Comparison of ENCODE assay signal across 14 cellular contexts in the genomic region with DNA sequence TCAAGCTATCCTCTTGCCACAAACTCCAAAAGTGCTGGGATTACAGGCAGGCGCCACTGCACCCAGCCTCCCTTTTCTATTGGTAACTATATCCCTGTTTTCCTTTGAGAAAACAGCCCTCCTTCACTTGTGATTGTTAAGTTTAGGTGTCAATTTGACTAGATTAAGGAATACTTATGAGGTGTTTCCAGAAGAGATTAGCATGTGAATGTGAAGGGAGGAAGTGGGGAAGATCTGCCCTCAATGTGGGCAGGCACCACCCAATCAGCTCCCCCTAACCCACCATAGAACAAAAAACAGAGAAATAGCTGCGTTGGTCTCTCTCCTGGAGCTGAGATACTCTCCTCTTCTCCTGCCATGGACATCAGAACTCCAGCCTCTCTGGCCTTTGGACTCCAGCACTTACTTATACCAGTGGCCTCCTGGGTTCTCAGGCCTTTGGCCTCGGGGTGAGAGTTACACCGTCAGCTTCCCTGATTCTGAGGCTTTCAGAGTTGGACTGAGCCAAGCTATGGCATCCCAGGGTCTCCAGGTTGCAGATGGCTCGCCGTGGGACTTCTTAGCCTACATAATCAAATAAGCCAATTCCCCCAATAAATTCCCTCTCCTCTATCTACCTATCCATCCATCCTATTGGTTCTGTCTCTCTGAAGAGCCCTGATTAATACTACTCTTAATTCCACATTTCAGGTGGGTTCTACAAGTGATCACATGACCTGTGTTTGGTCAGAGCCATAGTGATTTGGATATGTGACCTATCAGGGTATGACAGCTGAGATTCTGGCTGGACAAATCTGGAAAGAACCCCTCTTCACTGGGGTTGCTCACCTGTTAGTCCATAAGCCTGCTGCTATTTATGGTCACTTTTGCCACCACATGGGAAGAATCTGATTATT. TPM values are rescaled to one million over a fixed set of nuclear protein-coding genes. Genes with fewer than 3 reads are reported as not detected.
DNase-seq lines count a peak whose midpoint lies in the region; ATAC-seq and TF ChIP-seq lines count a peak whose summit lies in the region.
"Had no signal": no experiment of that assay in that cellular context is flagged by ENCODE, and none has a peak within 500 bp of the region (broad histone marks: within the 10 kb centered on the region; RNA-seq: fewer than 3 reads in every experiment).

No MANE protein-coding gene starts in this region.

- no peak overlapping the region for H3K4me3 Mint-ChIP-seq in chondrocyte (ENCODE audit: unreplicated experiment)
- no peak overlapping the region for H3K4me3 Mint-ChIP-seq in osteocyte (ENCODE audit: unreplicated experiment)

- H3K79me2 ChIP-seq in SK-N-SH (ENCODE audit: insufficient read depth), result peaks cover 39% of the 10 kb centered on the region

- no peak for TF ChIP-seq RAD21 in SK-N-SH (IDR thresholded peaks at IDR 0.05; ENCODE audit: low read length)

- peaks cover 16 to 29% of the 10 kb centered on the region in 2 experiments for H3K36me3 ChIP-seq in SK-N-SH (replicated peaks in 1 of 2; ENCODE audit: control insufficient read depth in 1 of 2, insufficient read depth in 2 of 2, low read length in 1 of 2)
- H3K36me3 ChIP-seq: colonic mucosa, WERI-Rb-1 had no signal

- peaks cover 52% of the 10 kb centered on the region for H4K20me1 ChIP-seq in SK-N-SH (ENCODE audit: insufficient read depth)

- H3K27me3 Mint-ChIP-seq in chondrocyte (ENCODE audit: low read depth) (no peaks in the 10 kb centered on the region), osteocyte (ENCODE audit: unreplicated experiment) (no peaks in the 10 kb centered on the region)

- CTCF ChIA-PET in SK-N-SH (lab: Yijun Ruan, JAX), result interaction anchor here (0.5 to 26.0 kb wide), 5 partner anchors 11 to 1525 kb away, joined by 3 to 683 read pairs (median 5); partner anchors contain the start of gene STAT3

- no peak overlapping the region for H3K4me3 ChIP-seq in SK-N-SH (ENCODE audit: low read depth in 2 of 2, low read length in 1 of 2)
- H3K4me3 ChIP-seq: colonic mucosa, prostate gland had no signal

- no peak for DNase-seq in SK-N-SH
- DNase-seq in NCI-H524 (lab: John Stamatoyannopoulos, UW), result peak; percentile 27 to 58
- DNase-seq in chondrocyte (ENCODE audit: low spot score), result peak; percentile 13
- no peak for DNase-seq in osteocyte (ENCODE audit: extremely low spot score, unreplicated experiment)
- no peak for DNase-seq in GM03348 (ENCODE audit: low spot score)
- no peak for DNase-seq in mesenteric fat pad (ENCODE audit: low spot score)
- DNase-seq: colonic mucosa; NCI-H2171; stimulated activated CD4-positive, alpha-beta T cell treated with anti-CD3 and anti-CD28 coated beads, Interleukin-4, amount 100 ng/mL, for 24 hours; WERI-Rb-1 had no signal

- 0 out of 4 replicates have a peak, but pooled peaks cover 0 to 3% of the 10 kb centered on the region in 2 experiments for H3K4me1 ChIP-seq in SK-N-SH (ENCODE audit: control insufficient read depth in 1 of 2, insufficient read depth in 2 of 2, low read depth in 1 of 2, low read length in 1 of 2)
- H3K4me1 ChIP-seq: colonic mucosa, prostate gland had no signal

- H3K9me2 ChIP-seq in SK-N-SH, result no peaks in the 10 kb centered on the region

- peak overlapping the region in 1 of 2 experiments; percentile 33; a peak in 2 of 4 replicates for H3K27ac ChIP-seq in SK-N-SH (ENCODE audit: low read depth in 2 of 2, low read length in 1 of 2)
- H3K27ac ChIP-seq: 22Rv1, colonic mucosa, prostate gland, WERI-Rb-1 had no signal

- peaks cover 13% of the 10 kb centered on the region for H3K36me3 Mint-ChIP-seq in chondrocyte (ENCODE audit: low read depth)
- peaks cover 13% of the 10 kb centered on the region for H3K36me3 Mint-ChIP-seq in osteocyte (ENCODE audit: unreplicated experiment)

- no peak for TF ChIP-seq CTCF in SK-N-SH (IDR thresholded peaks at IDR 0.05)
- TF ChIP-seq CTCF in chondrocyte (IDR thresholded peaks at IDR 0.05), result no peak
- no peak for TF ChIP-seq CTCF in osteocyte (IDR thresholded peaks at IDR 0.05)

- peak overlapping the region; percentile 61 for H3K27ac Mint-ChIP-seq in chondrocyte (ENCODE audit: unreplicated experiment)
- peak overlapping the region; percentile 36 for H3K27ac Mint-ChIP-seq in osteocyte (ENCODE audit: unreplicated experiment)

- POLR2A ChIA-PET in SK-N-SH (lab: Yijun Ruan, JAX), result interaction anchor here (0.6 to 0.8 kb wide), 2 partner anchors 11 to 105 kb away, joined by 3 to 4 read pairs; no protein-coding TSS in a partner anchor

- H3K9me3 ChIP-seq in SK-N-SH, result no peaks in the 10 kb centered on the region
- H3K9me3 ChIP-seq: colonic mucosa, prostate gland had no signal

- no peak overlapping the region for H3K4me2 ChIP-seq in SK-N-SH

- no peak overlapping the region for H3K9ac ChIP-seq in SK-N-SH

- TF ChIP-seq EP300 in SK-N-SH (IDR thresholded peaks at IDR 0.05; ENCODE audit: borderline replicate concordance in 1 of 2, low read depth in 1 of 2, low read length in 1 of 2), result no peak

- peaks cover 48% of the 10 kb centered on the region for H3K4me1 Mint-ChIP-seq in chondrocyte (ENCODE audit: low read depth)
- H3K4me1 Mint-ChIP-seq in osteocyte (ENCODE audit: unreplicated experiment), result peaks cover 40% of the 10 kb centered on the region

- no peak overlapping the region for H2AFZ ChIP-seq in SK-N-SH (ENCODE audit: low read depth)

- ATAC-seq in SK-N-SH treated with all-trans-retinoic acid at 6 μM for 48 hours (peak; percentile 9; the same call in 2 of the 3 replicates), GM21381 (IDR thresholded peaks at IDR 0.05; ENCODE audit: unreplicated experiment) (no peak)

- H3F3A ChIP-seq in SK-N-SH (replicated peaks; ENCODE audit: insufficient read depth), result peaks cover 48% of the 10 kb centered on the region

- H3K9me3 Mint-ChIP-seq in chondrocyte (ENCODE audit: low read depth) (no peaks in the 10 kb centered on the region), osteocyte (ENCODE audit: unreplicated experiment) (no peaks in the 10 kb centered on the region)

- no peaks in the 10 kb centered on the region for H3K27me3 ChIP-seq in SK-N-SH (ENCODE audit: insufficient read depth)
- H3K27me3 ChIP-seq: colonic mucosa had no signal

- 97% methylated on average over 6 of the region's 6 CpGs for WGBS in SK-N-SH (ENCODE audit: low lambda C conversion rate)

TF ChIP-seq in SK-N-SH treated with all-trans-retinoic acid at 6 μM for 48 hours, 23 proteins besides CTCF, POLR2A, EP300 and RAD21:
- TF ChIP-seq ZFP3 (CRISPR knock-in tag; IDR thresholded peaks at IDR 0.05) (no peak), ARNTL (CRISPR knock-in tag; IDR thresholded peaks at IDR 0.05; ENCODE audit: borderline replicate concordance, low read depth) (no peak), BACH2 (CRISPR knock-in tag; IDR thresholded peaks at IDR 0.05; ENCODE audit: borderline replicate concordance) (no peak), ZNF565 (CRISPR knock-in tag; conservative IDR thresholded peaks at IDR 0.05; ENCODE audit: low read depth) (no peak)
- TF ChIP-seq, protein P1, sequence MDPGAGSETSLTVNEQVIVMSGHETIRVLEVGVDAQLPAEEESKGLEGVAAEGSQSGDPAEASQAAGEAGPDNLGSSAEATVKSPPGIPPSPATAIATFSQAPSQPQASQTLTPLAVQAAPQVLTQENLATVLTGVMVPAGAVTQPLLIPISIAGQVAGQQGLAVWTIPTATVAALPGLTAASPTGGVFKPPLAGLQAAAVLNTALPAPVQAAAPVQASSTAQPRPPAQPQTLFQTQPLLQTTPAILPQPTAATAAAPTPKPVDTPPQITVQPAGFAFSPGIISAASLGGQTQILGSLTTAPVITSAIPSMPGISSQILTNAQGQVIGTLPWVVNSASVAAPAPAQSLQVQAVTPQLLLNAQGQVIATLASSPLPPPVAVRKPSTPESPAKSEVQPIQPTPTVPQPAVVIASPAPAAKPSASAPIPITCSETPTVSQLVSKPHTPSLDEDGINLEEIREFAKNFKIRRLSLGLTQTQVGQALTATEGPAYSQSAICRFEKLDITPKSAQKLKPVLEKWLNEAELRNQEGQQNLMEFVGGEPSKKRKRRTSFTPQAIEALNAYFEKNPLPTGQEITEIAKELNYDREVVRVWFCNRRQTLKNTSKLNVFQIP (CRISPR knock-in tag; IDR thresholded peaks at IDR 0.05; ENCODE audit: borderline replicate concordance, low read depth), result no peak

TF ChIP-seq in SK-N-SH, 30 proteins besides CTCF, POLR2A, EP300 and RAD21 (continues in another document):
- no peak for TF ChIP-seq IRF3 (IDR thresholded peaks at IDR 0.05; ENCODE audit: low read depth, low read length)

RNA-seq across cellular contexts. Expression of gene STAT3, which starts 12.0 kb away (rescaled TPM):
- polyA plus RNA-seq in SK-N-SH (2012; rRNA removed), result 35.7 and 38.7 TPM in 2 replicates
- 25.5 and 29.1 TPM in 2 replicates for polyA plus RNA-seq in SK-N-SH (2012; cell fraction: cytosol; rRNA removed)
- polyA plus RNA-seq in SK-N-SH (2012; cell fraction: nucleus; rRNA removed), result 90.7 and 99.3 TPM in 2 replicates
- total RNA-seq in chondrocyte, result 164 to 203 TPM (median 164 TPM) in 3 replicates
- total RNA-seq in osteocyte, result 280 and 281 TPM in 2 replicates
- 353 TPM for total RNA-seq in mesenteric fat pad

RNA-seq across cellular contexts. Expression of gene CAVIN1, which starts 22.9 kb away (rescaled TPM):
- polyA plus RNA-seq in SK-N-SH (2012; rRNA removed), result 264 and 290 TPM in 2 replicates
- 172 and 212 TPM in 2 replicates for polyA plus RNA-seq in SK-N-SH (2012; cell fraction: cytosol; rRNA removed)
- polyA plus RNA-seq in SK-N-SH (2012; cell fraction: nucleus; rRNA removed), result 169 and 174 TPM in 2 replicates
- total RNA-seq in chondrocyte, result 501 to 877 TPM (median 874 TPM) in 3 replicates
- total RNA-seq in osteocyte, result 487 and 510 TPM in 2 replicates
- total RNA-seq in mesenteric fat pad, result 681 TPM

RNA-seq across cellular contexts. Expression of gene ATP6V0A1, which starts 58.5 kb away (rescaled TPM):
- polyA plus RNA-seq in SK-N-SH (2012; rRNA removed), result 31.7 and 37.1 TPM in 2 replicates
- polyA plus RNA-seq in SK-N-SH (2012; cell fraction: cytosol; rRNA removed), result 19.4 and 24.0 TPM in 2 replicates
- polyA plus RNA-seq in SK-N-SH (2012; cell fraction: nucleus; rRNA removed), result 161 and 199 TPM in 2 replicates
- total RNA-seq in chondrocyte (49.9 to 63.4 TPM (median 61.3 TPM) in 3 replicates), osteocyte (63.2 and 67.1 TPM in 2 replicates), mesenteric fat pad (84.1 TPM)

Comparison
In these comparisons a context has a peak if more than half of its experiments do, and no peak if none do; other contexts are left out.
1. DNase-seq: peak in NCI-H524 (2 of 2) and chondrocyte (single experiment); none in SK-N-SH (single experiment), osteocyte (single experiment), GM03348 (single experiment) and mesenteric fat pad (single experiment).